ENCODE assay signal across 8 cellular contexts in genomic region chr22:20531404-20532181, GRCh38. TPM values are rescaled to one million over a fixed set of nuclear protein-coding genes. Genes with fewer than 3 reads are reported as not detected.
A peak's percentile ranks its signal among the peaks of the same experiment; 100 is the strongest.
DNase-seq lines count a peak whose midpoint lies in the region; ATAC-seq, FAIRE-seq and TF ChIP-seq lines count a peak whose summit lies in the region.

No MANE protein-coding gene starts in this region.

- H3K9me3 ChIP-seq in body of pancreas: no peaks in the 10 kb centered on the region
- no peaks in the 10 kb centered on the region for H3K9me3 ChIP-seq in keratinocyte (ENCODE audit: control insufficient read depth, low read depth, low read length)
- no peaks in the 10 kb centered on the region for H3K9me3 ChIP-seq in stomach smooth muscle (ENCODE audit: control insufficient read depth in 2 of 2, low read length in 2 of 2)

- peaks cover under 1% of the 10 kb centered on the region for H4K20me1 ChIP-seq in keratinocyte (ENCODE audit: control insufficient read depth, extremely low read depth, insufficient read depth, low read length)

- H3K4me1 ChIP-seq in ACC112 (ENCODE audit: control insufficient read depth, insufficient read depth, low read length, unreplicated experiment) (peaks cover 52% of the 10 kb centered on the region), body of pancreas (peaks cover 23% of the 10 kb centered on the region), keratinocyte (ENCODE audit: control insufficient read depth, extremely low read depth, insufficient read depth, low read length) (peaks cover 59% of the 10 kb centered on the region), stomach smooth muscle (ENCODE audit: control insufficient read depth, insufficient read depth, low read length) (peaks cover 47% of the 10 kb centered on the region)

- no peaks in the 10 kb centered on the region for H3K27me3 ChIP-seq in ACC112 (ENCODE audit: insufficient read depth, low read length)
- no peaks in the 10 kb centered on the region for H3K27me3 ChIP-seq in body of pancreas
- H3K27me3 ChIP-seq in keratinocyte (ENCODE audit: control insufficient read depth, extremely low read depth, insufficient read depth, low read length): no peaks in the 10 kb centered on the region
- H3K27me3 ChIP-seq in stomach smooth muscle (ENCODE audit: control insufficient read depth in 1 of 2, insufficient read depth in 2 of 2, low read length in 2 of 2): no peaks in the 10 kb centered on the region

- intact Hi-C loops in body of pancreas (cut with DNase I): no loop called here

- 58 to 62% methylated on average over 7 to 15 of the region's 15 CpGs for whole genome bisulfite sequencing in body of pancreas, 2 donors

- no peak for TF ChIP-seq POLR2A in body of pancreas (IDR thresholded peaks at IDR 0.05)

- peak; percentile 84 for DNase-seq in HS-27A (ENCODE audit: low read depth)
- peak in 2 of 4 donors; percentile 32 to 54 for DNase-seq in body of pancreas
- peak; percentile 90 for DNase-seq in keratinocyte (ENCODE audit: low read depth, low spot score)
- DNase-seq in GM19240 (ENCODE audit: insufficient read length, low spot score): no peak
- no peak for DNase-seq in mesenteric fat pad (ENCODE audit: low spot score)

- H3K9me1 ChIP-seq in keratinocyte (ENCODE audit: control insufficient read depth, extremely low read depth, insufficient read depth, low read length): peaks cover 4% of the 10 kb centered on the region

- H3K79me2 ChIP-seq in ACC112 (ENCODE audit: control insufficient read depth, insufficient read depth, low read length, unreplicated experiment): peaks cover 64% of the 10 kb centered on the region
- peaks cover 66% of the 10 kb centered on the region for H3K79me2 ChIP-seq in keratinocyte (ENCODE audit: control insufficient read depth, insufficient read depth, low read length)

- H3K27ac ChIP-seq in ACC112 (ENCODE audit: low read depth, low read length): peak overlapping the region; percentile 98
- H3K27ac ChIP-seq in body of pancreas: peak overlapping the region; percentile 7 to 63 (median 47)
- H3K27ac ChIP-seq in keratinocyte (ENCODE audit: control insufficient read depth, insufficient read depth, low read length): peak overlapping the region; percentile 96
- H3K27ac ChIP-seq in stomach smooth muscle (ENCODE audit: low read length): peak overlapping the region; percentile 76

- ATAC-seq in body of pancreas (peak; percentile 69), GM21423 (IDR thresholded peaks at IDR 0.05; ENCODE audit: unreplicated experiment) (no peak)

- H3K4me3 ChIP-seq in ACC112 (ENCODE audit: low read depth, low read length) (peak overlapping the region; percentile 47; the same call in 1 of the 2 replicates), body of pancreas (no peak overlapping the region), keratinocyte (ENCODE audit: control insufficient read depth in 2 of 3, extremely low read depth in 1 of 3, insufficient read depth in 2 of 3, low read depth in 1 of 3, low read length in 3 of 3) (peak overlapping the region in 1 of 3 experiments; percentile 52), stomach smooth muscle (ENCODE audit: low read length in 2 of 2) (peak overlapping the region in 1 of 2 donors; percentile 40)

- peak overlapping the region; percentile 59 for H3K4me2 ChIP-seq in keratinocyte (ENCODE audit: control insufficient read depth, extremely low read depth, insufficient read depth, low read depth, low read length)

- peak overlapping the region; percentile 86 for H3K9ac ChIP-seq in keratinocyte (ENCODE audit: control insufficient read depth, extremely low read depth, insufficient read depth, low read length)
- H3K9ac ChIP-seq in stomach smooth muscle (ENCODE audit: low read length in 2 of 2): peak overlapping the region; percentile 56 to 60

- FAIRE-seq in keratinocyte (lab: Jason Lieb, UNC): peak; percentile 96

- dilution Hi-C loops in keratinocyte (cut with MboI; ENCODE audit: extremely low pct_ligation_motif_present, low sequenced_read_pairs): no loop called here

- no peak overlapping the region for H2AFZ ChIP-seq in ACC112 (ENCODE audit: low read length, unreplicated experiment)
- H2AFZ ChIP-seq in keratinocyte (ENCODE audit: control insufficient read depth, low read length): peak overlapping the region; percentile 50

- TF ChIP-seq CTCF in body of pancreas (IDR thresholded peaks at IDR 0.05) (no peak), keratinocyte (optimal IDR thresholded peaks at IDR 0.05 in 1 of 3, IDR thresholded peaks at IDR 0.05 in 1 of 3, conservative IDR thresholded peaks at IDR 0.05 in 1 of 3; ENCODE audit: extremely low read depth in 1 of 3, insufficient read depth in 2 of 3, low read length in 3 of 3) (no peak)

- no peaks in the 10 kb centered on the region for H3K36me3 ChIP-seq in ACC112 (ENCODE audit: insufficient read depth, low read length)
- H3K36me3 ChIP-seq in body of pancreas (replicated peaks in 1 of 2; ENCODE audit: insufficient read depth in 1 of 2, low read depth in 2 of 2): peaks cover 0 to 2% of the 10 kb centered on the region in 2 donors
- peaks cover 12 to 24% of the 10 kb centered on the region in 2 experiments for H3K36me3 ChIP-seq in keratinocyte (ENCODE audit: control insufficient read depth in 2 of 2, extremely low read depth in 1 of 2, insufficient read depth in 2 of 2, low read length in 2 of 2)
- peaks cover 7 to 13% of the 10 kb centered on the region in 2 donors for H3K36me3 ChIP-seq in stomach smooth muscle (ENCODE audit: control insufficient read depth in 2 of 2, insufficient read depth in 2 of 2, low read length in 2 of 2)

RNA-seq across cellular contexts. Expression of gene MED15, which starts 24.2 kb away (rescaled TPM):
- total RNA-seq in body of pancreas (10 to 100 TPM; 31.6 to 36.9 TPM), mesenteric fat pad (104 TPM)
- 24.9 to 51.4 TPM (median 29.2 TPM) in 3 replicates for polyA plus RNA-seq in keratinocyte
- polyA plus RNA-seq in keratinocyte (2011; ENCODE audit: low read depth): 65.8 TPM
- polyA plus RNA-seq in keratinocyte (2011; cell fraction: cytosol; rRNA removed): 22.9 and 50.3 TPM in 2 replicates
- polyA plus RNA-seq in keratinocyte (2011; cell fraction: nucleus; rRNA removed): 100 and 122 TPM in 2 replicates
- polyA plus RNA-seq in keratinocyte (2012; ENCODE audit: low replicate concordance): 47.2 and 78.2 TPM in 2 replicates
- 63.9 to 128 TPM (median 69.3 TPM) in 3 replicates for polyA minus RNA-seq in keratinocyte
- 86.5 TPM for polyA minus RNA-seq in keratinocyte (2011; cell fraction: cytosol; rRNA and poly(A)+ RNA removed)
- polyA minus RNA-seq in keratinocyte (2011; cell fraction: nucleus; rRNA and poly(A)+ RNA removed): 121 and 126 TPM in 2 replicates

RNA-seq across cellular contexts. Expression of gene KLHL22, which starts 36.0 kb away (rescaled TPM):
- total RNA-seq in body of pancreas (10 to 100 TPM; 10.1 to 11.9 TPM), mesenteric fat pad (24.9 TPM)
- polyA plus RNA-seq in keratinocyte: 9.3 to 16.6 TPM (median 10.0 TPM) in 3 replicates
- 0.97 TPM for polyA plus RNA-seq in keratinocyte (2011; ENCODE audit: low read depth)
- 6.4 and 7.8 TPM in 2 replicates for polyA plus RNA-seq in keratinocyte (2011; cell fraction: cytosol; rRNA removed)
- polyA plus RNA-seq in keratinocyte (2011; cell fraction: nucleus; rRNA removed): 20.6 and 24.4 TPM in 2 replicates
- 5.7 and 8.2 TPM in 2 replicates for polyA plus RNA-seq in keratinocyte (2012; ENCODE audit: low replicate concordance)
- 12.4 to 25.5 TPM (median 15.5 TPM) in 3 replicates for polyA minus RNA-seq in keratinocyte
- polyA minus RNA-seq in keratinocyte (2011; cell fraction: cytosol; rRNA and poly(A)+ RNA removed): 9.2 TPM
- polyA minus RNA-seq in keratinocyte (2011; cell fraction: nucleus; rRNA and poly(A)+ RNA removed): 9.4 and 16.4 TPM in 2 replicates

Comparison
In these comparisons a context has a peak if more than half of its experiments do, and no peak if none do; other contexts are left out.
1. H3K27ac ChIP-seq: peak in every context shown above with its lines; median percentile 98 in ACC112; 96 in keratinocyte; 76 in stomach smooth muscle; 47 in body of pancreas.
2. DNase-seq: peak in HS-27A (single experiment) and keratinocyte (single experiment); none in GM19240 (single experiment) and mesenteric fat pad (single experiment).